1 cellular context compared by ENCODE assay signal in the genomic region with DNA sequence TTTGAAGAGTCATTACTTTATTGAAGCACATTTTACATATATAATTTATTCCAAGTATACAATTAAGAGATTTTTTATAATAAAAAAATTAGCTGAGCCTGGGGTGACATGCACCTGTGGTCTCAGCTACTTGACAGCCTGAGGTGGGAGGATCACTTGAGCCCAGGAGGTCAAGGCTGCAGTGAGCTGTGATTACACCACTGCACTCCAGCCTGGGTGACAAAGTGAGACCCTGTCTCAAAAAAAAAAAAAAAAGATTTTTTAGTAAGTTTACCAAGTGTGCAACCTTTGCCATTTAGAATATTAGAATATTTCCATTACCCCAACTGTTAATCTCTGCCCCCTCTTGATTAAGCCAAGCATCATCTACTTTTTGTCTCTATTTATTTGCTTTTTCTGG.
TF ChIP-seq lines count a peak whose summit lies in the region.

No MANE protein-coding gene starts in this region.

TF ChIP-seq in HepG2, 621 proteins besides CTCF, POLR2A, EP300 and RAD21 (continued from another document and continues in another):
- TF ChIP-seq, protein P1, sequence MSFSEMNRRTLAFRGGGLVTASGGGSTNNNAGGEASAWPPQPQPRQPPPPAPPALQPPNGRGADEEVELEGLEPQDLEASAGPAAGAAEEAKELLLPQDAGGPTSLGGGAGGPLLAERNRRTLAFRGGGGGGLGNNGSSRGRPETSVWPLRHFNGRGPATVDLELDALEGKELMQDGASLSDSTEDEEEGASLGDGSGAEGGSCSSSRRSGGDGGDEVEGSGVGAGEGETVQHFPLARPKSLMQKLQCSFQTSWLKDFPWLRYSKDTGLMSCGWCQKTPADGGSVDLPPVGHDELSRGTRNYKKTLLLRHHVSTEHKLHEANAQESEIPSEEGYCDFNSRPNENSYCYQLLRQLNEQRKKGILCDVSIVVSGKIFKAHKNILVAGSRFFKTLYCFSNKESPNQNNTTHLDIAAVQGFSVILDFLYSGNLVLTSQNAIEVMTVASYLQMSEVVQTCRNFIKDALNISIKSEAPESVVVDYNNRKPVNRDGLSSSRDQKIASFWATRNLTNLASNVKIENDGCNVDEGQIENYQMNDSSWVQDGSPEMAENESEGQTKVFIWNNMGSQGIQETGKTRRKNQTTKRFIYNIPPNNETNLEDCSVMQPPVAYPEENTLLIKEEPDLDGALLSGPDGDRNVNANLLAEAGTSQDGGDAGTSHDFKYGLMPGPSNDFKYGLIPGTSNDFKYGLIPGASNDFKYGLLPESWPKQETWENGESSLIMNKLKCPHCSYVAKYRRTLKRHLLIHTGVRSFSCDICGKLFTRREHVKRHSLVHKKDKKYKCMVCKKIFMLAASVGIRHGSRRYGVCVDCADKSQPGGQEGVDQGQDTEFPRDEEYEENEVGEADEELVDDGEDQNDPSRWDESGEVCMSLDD (CRISPR knock-in tag; IDR thresholded peaks at IDR 0.05; ENCODE audit: borderline replicate concordance): no peak
- no peak for TF ChIP-seq ZNF501 (CRISPR knock-in tag; IDR thresholded peaks at IDR 0.05)
- TF ChIP-seq PTBP1 (IDR thresholded peaks at IDR 0.05; ENCODE audit: low read depth, low read length, poor library complexity, severe bottlenecking): no peak
- TF ChIP-seq NCOA1 (CRISPR knock-in tag; IDR thresholded peaks at IDR 0.05): no peak
- TF ChIP-seq, protein P2, sequence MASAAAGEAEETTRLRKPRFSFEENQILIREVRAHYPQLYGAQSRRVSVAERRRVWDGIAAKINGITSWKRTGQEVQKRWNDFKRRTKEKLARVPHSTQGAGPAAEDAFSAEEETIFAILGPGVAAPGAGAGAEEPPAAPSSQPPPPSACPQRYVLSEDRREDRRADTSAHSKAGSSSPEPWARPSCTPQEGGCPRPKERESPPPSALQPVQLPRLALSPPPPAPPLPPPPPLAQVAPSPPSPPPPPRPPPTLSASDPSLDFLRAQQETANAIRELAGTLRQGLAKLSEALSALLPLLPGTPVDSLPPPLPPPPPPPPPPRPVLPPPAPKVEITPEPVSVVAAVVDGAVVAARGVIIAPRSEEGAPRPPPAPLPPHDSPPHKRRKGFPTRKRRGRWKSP (CRISPR knock-in tag; IDR thresholded peaks at IDR 0.05): no peak
- TF ChIP-seq TFDP2 (CRISPR knock-in tag; IDR thresholded peaks at IDR 0.05): no peak
- no peak for TF ChIP-seq HOXA5 (CRISPR knock-in tag; IDR thresholded peaks at IDR 0.05)
- TF ChIP-seq SRF (IDR thresholded peaks at IDR 0.05; ENCODE audit: low read depth, low read length): no peak
- TF ChIP-seq AHR (CRISPR knock-in tag; IDR thresholded peaks at IDR 0.05): no peak
- no peak for TF ChIP-seq HES4 (CRISPR knock-in tag; IDR thresholded peaks at IDR 0.05; ENCODE audit: borderline replicate concordance)
- TF ChIP-seq ZC3H13 (CRISPR knock-in tag; IDR thresholded peaks at IDR 0.05): no peak
- no peak for TF ChIP-seq ZNF768 (CRISPR knock-in tag; IDR thresholded peaks at IDR 0.05)
- TF ChIP-seq GATA4 (IDR thresholded peaks at IDR 0.05; ENCODE audit: borderline replicate concordance, low read depth): no peak
- no peak for TF ChIP-seq ZNF670 (CRISPR knock-in tag; IDR thresholded peaks at IDR 0.05; ENCODE audit: borderline replicate concordance)
- peak; percentile 64; the same call in 1 of the 2 replicates for TF ChIP-seq NR2F6 (IDR thresholded peaks at IDR 0.05)
- peak; percentile 83 for TF ChIP-seq NR2F6 (CRISPR knock-in tag; IDR thresholded peaks at IDR 0.05)
- no peak for TF ChIP-seq KDM3A (CRISPR knock-in tag; IDR thresholded peaks at IDR 0.05; ENCODE audit: low read depth)
- no peak for TF ChIP-seq AGO1 (IDR thresholded peaks at IDR 0.05; ENCODE audit: low read depth, low read length, poor library complexity, severe bottlenecking)
- TF ChIP-seq LCORL (IDR thresholded peaks at IDR 0.05): no peak
- no peak for TF ChIP-seq LCORL (CRISPR knock-in tag; IDR thresholded peaks at IDR 0.05)
- no peak for TF ChIP-seq ZNF18 (CRISPR knock-in tag; IDR thresholded peaks at IDR 0.05; ENCODE audit: insufficient replicate concordance)
- TF ChIP-seq ZNF614 (CRISPR knock-in tag; IDR thresholded peaks at IDR 0.05; ENCODE audit: borderline replicate concordance): no peak
- TF ChIP-seq NR3C1 (CRISPR knock-in tag; IDR thresholded peaks at IDR 0.05): no peak
- peak; percentile 30; the same call in 1 of the 2 replicates for TF ChIP-seq GATAD2A (CRISPR knock-in tag; IDR thresholded peaks at IDR 0.05)
- TF ChIP-seq MXI1 (IDR thresholded peaks at IDR 0.05; ENCODE audit: borderline replicate concordance, low read depth, low read length): no peak
- TF ChIP-seq ZNF878 (CRISPR knock-in tag; IDR thresholded peaks at IDR 0.05): no peak
- TF ChIP-seq ZNF251 (CRISPR knock-in tag; IDR thresholded peaks at IDR 0.05): no peak
- no peak for TF ChIP-seq NCOR1 (IDR thresholded peaks at IDR 0.05; ENCODE audit: borderline replicate concordance, low read length)
- TF ChIP-seq ZHX2 (IDR thresholded peaks at IDR 0.05; ENCODE audit: low read depth): no peak
- TF ChIP-seq ZHX2 (CRISPR knock-in tag; IDR thresholded peaks at IDR 0.05; ENCODE audit: borderline replicate concordance): no peak
- no peak for TF ChIP-seq ZSCAN30 (CRISPR knock-in tag; IDR thresholded peaks at IDR 0.05)
- no peak for TF ChIP-seq NFATC3 (CRISPR knock-in tag; IDR thresholded peaks at IDR 0.05)
- TF ChIP-seq ZNF530 (CRISPR knock-in tag; IDR thresholded peaks at IDR 0.05; ENCODE audit: low read depth): no peak
- TF ChIP-seq SALL1 (CRISPR knock-in tag; IDR thresholded peaks at IDR 0.05): peak; percentile 48; the same call in 1 of the 2 replicates
- peak; percentile 35; the same call in 1 of the 2 replicates for TF ChIP-seq NCOA2 (CRISPR knock-in tag; IDR thresholded peaks at IDR 0.05)
- TF ChIP-seq ZNF766 (CRISPR knock-in tag; IDR thresholded peaks at IDR 0.05; ENCODE audit: borderline replicate concordance): no peak
- no peak for TF ChIP-seq RFX1 (IDR thresholded peaks at IDR 0.05)
- no peak for TF ChIP-seq GPN1 (CRISPR knock-in tag; IDR thresholded peaks at IDR 0.05; ENCODE audit: borderline replicate concordance)
- TF ChIP-seq, protein P3, sequence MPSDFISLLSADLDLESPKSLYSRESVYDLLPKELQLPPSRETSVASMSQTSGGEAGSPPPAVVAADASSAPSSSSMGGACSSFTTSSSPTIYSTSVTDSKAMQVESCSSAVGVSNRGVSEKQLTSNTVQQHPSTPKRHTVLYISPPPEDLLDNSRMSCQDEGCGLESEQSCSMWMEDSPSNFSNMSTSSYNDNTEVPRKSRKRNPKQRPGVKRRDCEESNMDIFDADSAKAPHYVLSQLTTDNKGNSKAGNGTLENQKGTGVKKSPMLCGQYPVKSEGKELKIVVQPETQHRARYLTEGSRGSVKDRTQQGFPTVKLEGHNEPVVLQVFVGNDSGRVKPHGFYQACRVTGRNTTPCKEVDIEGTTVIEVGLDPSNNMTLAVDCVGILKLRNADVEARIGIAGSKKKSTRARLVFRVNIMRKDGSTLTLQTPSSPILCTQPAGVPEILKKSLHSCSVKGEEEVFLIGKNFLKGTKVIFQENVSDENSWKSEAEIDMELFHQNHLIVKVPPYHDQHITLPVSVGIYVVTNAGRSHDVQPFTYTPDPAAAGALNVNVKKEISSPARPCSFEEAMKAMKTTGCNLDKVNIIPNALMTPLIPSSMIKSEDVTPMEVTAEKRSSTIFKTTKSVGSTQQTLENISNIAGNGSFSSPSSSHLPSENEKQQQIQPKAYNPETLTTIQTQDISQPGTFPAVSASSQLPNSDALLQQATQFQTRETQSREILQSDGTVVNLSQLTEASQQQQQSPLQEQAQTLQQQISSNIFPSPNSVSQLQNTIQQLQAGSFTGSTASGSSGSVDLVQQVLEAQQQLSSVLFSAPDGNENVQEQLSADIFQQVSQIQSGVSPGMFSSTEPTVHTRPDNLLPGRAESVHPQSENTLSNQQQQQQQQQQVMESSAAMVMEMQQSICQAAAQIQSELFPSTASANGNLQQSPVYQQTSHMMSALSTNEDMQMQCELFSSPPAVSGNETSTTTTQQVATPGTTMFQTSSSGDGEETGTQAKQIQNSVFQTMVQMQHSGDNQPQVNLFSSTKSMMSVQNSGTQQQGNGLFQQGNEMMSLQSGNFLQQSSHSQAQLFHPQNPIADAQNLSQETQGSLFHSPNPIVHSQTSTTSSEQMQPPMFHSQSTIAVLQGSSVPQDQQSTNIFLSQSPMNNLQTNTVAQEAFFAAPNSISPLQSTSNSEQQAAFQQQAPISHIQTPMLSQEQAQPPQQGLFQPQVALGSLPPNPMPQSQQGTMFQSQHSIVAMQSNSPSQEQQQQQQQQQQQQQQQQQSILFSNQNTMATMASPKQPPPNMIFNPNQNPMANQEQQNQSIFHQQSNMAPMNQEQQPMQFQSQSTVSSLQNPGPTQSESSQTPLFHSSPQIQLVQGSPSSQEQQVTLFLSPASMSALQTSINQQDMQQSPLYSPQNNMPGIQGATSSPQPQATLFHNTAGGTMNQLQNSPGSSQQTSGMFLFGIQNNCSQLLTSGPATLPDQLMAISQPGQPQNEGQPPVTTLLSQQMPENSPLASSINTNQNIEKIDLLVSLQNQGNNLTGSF (CRISPR knock-in tag; IDR thresholded peaks at IDR 0.05): no peak
